In the genomic region with DNA sequence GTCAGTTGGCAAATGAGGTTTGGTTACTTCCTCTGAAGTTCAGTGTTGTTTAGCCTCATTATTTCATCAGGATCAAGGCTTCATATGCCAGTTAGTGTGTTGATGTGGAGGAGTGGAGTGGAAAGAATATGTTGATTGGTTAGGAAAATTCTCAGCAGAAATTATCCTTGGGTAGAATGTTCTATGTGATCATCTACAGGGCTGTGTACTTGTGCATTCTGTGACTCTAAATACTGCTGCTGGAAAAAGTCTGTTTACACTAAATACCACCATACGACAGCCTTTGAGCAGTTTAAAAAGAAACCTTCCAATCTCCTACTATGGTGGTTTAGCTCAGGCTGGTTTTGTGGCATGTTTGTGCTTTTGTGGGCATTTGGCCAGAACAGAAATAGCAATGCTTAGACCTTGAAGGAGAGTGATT, we compare ENCODE assay signal across 8 cellular contexts. TPM values are rescaled to one million over a fixed set of nuclear protein-coding genes. Genes with fewer than 3 reads are reported as not detected.
DNase-seq lines count a peak whose midpoint lies in the region; ATAC-seq and TF ChIP-seq lines count a peak whose summit lies in the region.

No MANE protein-coding gene starts in this region.

- TF ChIP-seq RAD21 in SK-N-SH (IDR thresholded peaks at IDR 0.05; ENCODE audit: low read length) = no peak

- TF ChIP-seq CTCF in HFFc6 (IDR thresholded peaks at IDR 0.05) (no peak), SK-N-SH (IDR thresholded peaks at IDR 0.05) (no peak), gastrocnemius medialis (IDR thresholded peaks at IDR 0.05 in 4 of 5, conservative IDR thresholded peaks at IDR 0.05 in 1 of 5) (no peak), spleen (IDR thresholded peaks at IDR 0.05 in 8 of 11, conservative IDR thresholded peaks at IDR 0.05 in 3 of 11) (no peak)

- H3K36me3 ChIP-seq in SK-N-SH (replicated peaks in 1 of 2; ENCODE audit: control insufficient read depth in 1 of 2, insufficient read depth in 2 of 2, low read length in 1 of 2) (peaks cover 5 to 8% of the 10 kb centered on the region in 2 experiments), gastrocnemius medialis (peaks cover 0 to 5% of the 10 kb centered on the region in 2 donors), spleen (peaks cover 0 to 32% (median 9%) of the 10 kb centered on the region in 6 donors)

- H3K9ac ChIP-seq in SK-N-SH = no peak overlapping the region

- no peak for DNase-seq in HFFc6
- DNase-seq in SK-N-SH = no peak
- peak; percentile 72 for DNase-seq in fibroblast of peridontal ligament (ENCODE audit: extremely low read depth)
- DNase-seq in gastrocnemius medialis = no peak
- DNase-seq in DMS153 (lab: John Stamatoyannopoulos, UW) = no peak
- DNase-seq in spleen = no peak

- H3K4me2 ChIP-seq in SK-N-SH = 0 out of 2 replicates have a peak overlapping the region, but pooled peaks have one; percentile 6

- H3K4me1 Mint-ChIP-seq in HFFc6 (ENCODE audit: low read depth) = peaks cover 50% of the 10 kb centered on the region

- CTCF ChIA-PET in SK-N-SH (lab: Yijun Ruan, JAX) = interaction anchor here (1.3 kb wide), 1 partner anchor 86 kb away, joined by 3 read pairs; no protein-coding TSS in a partner anchor

- peaks cover 35% of the 10 kb centered on the region for H4K20me1 ChIP-seq in SK-N-SH (ENCODE audit: insufficient read depth)

- H3F3A ChIP-seq in SK-N-SH (replicated peaks; ENCODE audit: insufficient read depth) = peaks cover 3% of the 10 kb centered on the region

- H3K27me3 ChIP-seq in SK-N-SH (ENCODE audit: insufficient read depth) (no peaks in the 10 kb centered on the region), gastrocnemius medialis (no peaks in the 10 kb centered on the region), spleen (replicated peaks in 1 of 7) (no peaks in the 10 kb centered on the region)

- WGBS in SK-N-SH (ENCODE audit: low lambda C conversion rate) = 80% methylated on average over 1 of the region's 1 CpG
- WGBS in spleen, 5 donors = 19 to 40% (median 26%) methylated on average over 1 of the region's 1 CpG

- H3K27ac ChIP-seq in SK-N-SH (ENCODE audit: low read depth in 2 of 2, low read length in 1 of 2) = no peak overlapping the region; a peak in 2 of 4 replicates
- H3K27ac ChIP-seq in gastrocnemius medialis = peak overlapping the region; percentile 10 to 61 (median 36)
- peak overlapping the region in 3 of 8 donors; percentile 22 to 51 (median 43) for H3K27ac ChIP-seq in spleen

- H3K79me2 ChIP-seq in SK-N-SH (ENCODE audit: insufficient read depth) = peaks cover 86% of the 10 kb centered on the region

- no peaks in the 10 kb centered on the region; the same call in 1 of the 2 replicates for H3K27me3 Mint-ChIP-seq in HFFc6 (ENCODE audit: insufficient read depth)

- H3K4me3 Mint-ChIP-seq in HFFc6 = no peak overlapping the region

- no peak overlapping the region; a peak in 1 of 4 replicates for H3K4me3 ChIP-seq in SK-N-SH (ENCODE audit: low read depth in 2 of 2, low read length in 1 of 2)
- no peak overlapping the region for H3K4me3 ChIP-seq in gastrocnemius medialis
- no peak overlapping the region for H3K4me3 ChIP-seq in spleen

- no peaks in the 10 kb centered on the region for H3K9me3 Mint-ChIP-seq in HFFc6

- H3K9me2 ChIP-seq in SK-N-SH = no peaks in the 10 kb centered on the region

- POLR2A ChIA-PET in SK-N-SH (lab: Yijun Ruan, JAX) = no interaction called here

- H3K9me3 ChIP-seq in SK-N-SH (no peaks in the 10 kb centered on the region), gastrocnemius medialis (no peaks in the 10 kb centered on the region), spleen (no peaks in the 10 kb centered on the region)

- in situ Hi-C loops in gastrocnemius medialis (cut with MboI; ENCODE audit: low sequenced_read_pairs in 4 of 4) = no loop called here

- ATAC-seq in gastrocnemius medialis (no peak), HG02610 (IDR thresholded peaks at IDR 0.05; ENCODE audit: unreplicated experiment) (no peak), HG03342 (IDR thresholded peaks at IDR 0.05; ENCODE audit: unreplicated experiment) (no peak)

- TF ChIP-seq POLR2A in gastrocnemius medialis (IDR thresholded peaks at IDR 0.05) = no peak
- no peak for TF ChIP-seq POLR2A in spleen (IDR thresholded peaks at IDR 0.05)

- peaks cover 2 to 5% of the 10 kb centered on the region in 2 experiments; a peak in 3 of 4 replicates for H3K4me1 ChIP-seq in SK-N-SH (ENCODE audit: control insufficient read depth in 1 of 2, insufficient read depth in 2 of 2, low read depth in 1 of 2, low read length in 1 of 2)
- peaks cover 50 to 54% of the 10 kb centered on the region in 2 donors for H3K4me1 ChIP-seq in gastrocnemius medialis
- H3K4me1 ChIP-seq in spleen = peaks cover 15 to 82% (median 58%) of the 10 kb centered on the region in 6 donors

- no peak overlapping the region for H2AFZ ChIP-seq in SK-N-SH (ENCODE audit: low read depth)

- intact Hi-C loops in gastrocnemius medialis (cut with DNase I; ENCODE audit: low total_unique reads) (no loop called here), spleen (cut with DNase I; ENCODE audit: low total_unique reads) (no loop called here)

- H3K27ac Mint-ChIP-seq in HFFc6 = peak overlapping the region; percentile 46

- TF ChIP-seq EP300 in SK-N-SH (IDR thresholded peaks at IDR 0.05; ENCODE audit: borderline replicate concordance in 1 of 2, low read depth in 1 of 2, low read length in 1 of 2) = no peak

- peaks cover 32% of the 10 kb centered on the region for H3K36me3 Mint-ChIP-seq in HFFc6 (ENCODE audit: low read depth)

TF ChIP-seq in SK-N-SH, 30 proteins besides CTCF, POLR2A, EP300 and RAD21:
- no peak for TF ChIP-seq ELF1 (IDR thresholded peaks at IDR 0.05)
TF ChIP-seq in SK-N-SH: peak in this region for 0.

RNA-seq across cellular contexts. Expression of gene CAB39, which starts 25.8 kb away (rescaled TPM):
- total RNA-seq in HFFc6 (2021; fragmentation: NEBNext Ultra II Directional; extraction: Animal tissue kit (Norgen Biotek cat#: 25700)) = 10 to 100 TPM; 50.5 to 60.5 (median 55.4) TPM
- polyA plus RNA-seq in SK-N-SH (2012; rRNA removed) (15.7 and 18.7 TPM in 2 replicates), spleen (10 to 100 TPM; 24.4 to 42.0 (median 29.8) TPM)
- 24.9 and 27.9 TPM in 2 replicates for polyA plus RNA-seq in SK-N-SH (2012; cell fraction: cytosol; rRNA removed)
- polyA plus RNA-seq in SK-N-SH (2012; cell fraction: nucleus; rRNA removed) = 15.2 and 23.1 TPM in 2 replicates
- total RNA-seq in gastrocnemius medialis (100 to 1,000 TPM in 3 of 4 donors, 10 to 100 TPM in 1; 93.9 to 211 (median 133) TPM), spleen (100 to 1,000 TPM in 3 of 7 donors, 10 to 100 TPM in 4; 74.8 to 120 (median 85.1) TPM)

Comparison
In these comparisons a context has a peak if more than half of its experiments do, and no peak if none do; other contexts are left out.
1. H3K27ac ChIP-seq: peak in gastrocnemius medialis (4 of 4); none in SK-N-SH (0 of 2).